9 cellular contexts compared by ENCODE assay signal in the genomic region with DNA sequence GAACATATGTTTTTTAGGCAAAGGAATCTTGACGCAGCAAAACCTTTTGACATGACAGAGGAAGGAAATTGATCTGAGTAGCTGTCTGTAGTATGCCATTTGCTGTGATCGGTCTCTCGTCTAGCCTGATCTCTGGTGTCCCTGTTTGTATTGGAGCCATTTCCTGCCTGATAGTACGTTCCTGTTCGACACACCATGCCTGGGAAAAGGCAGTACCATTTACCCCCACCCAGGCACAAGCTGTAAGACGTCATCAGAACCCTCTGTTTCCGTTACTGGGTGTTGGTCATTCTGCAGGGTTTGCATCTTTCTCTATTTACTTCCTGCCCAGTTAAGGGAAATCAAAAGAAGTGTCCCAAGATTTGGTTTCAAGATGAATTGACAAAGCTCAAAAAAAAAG.
DNase-seq lines count a peak whose midpoint lies in the region; ATAC-seq and TF ChIP-seq lines count a peak whose summit lies in the region.
"Had no signal": no experiment of that assay in that cellular context is flagged by ENCODE, and none has a peak within 500 bp of the region (broad histone marks: within the 10 kb centered on the region; RNA-seq: fewer than 3 reads in every experiment).

No MANE protein-coding gene starts in this region.

- H3K4me1 Mint-ChIP-seq in activated CD8-positive, alpha-beta memory T cell treated with anti-CD3 and anti-CD28 coated beads, Interleukin-2, amount 10 ng/mL, durations not matched to agents 7 days and 5 days = peaks cover 29% of the 10 kb centered on the region
- H3K4me1 Mint-ChIP-seq in central memory CD8-positive, alpha-beta T cell = peaks cover 25% of the 10 kb centered on the region

- no peaks in the 10 kb centered on the region for H3K9me3 Mint-ChIP-seq in activated CD8-positive, alpha-beta memory T cell treated with anti-CD3 and anti-CD28 coated beads, Interleukin-2, amount 10 ng/mL, durations not matched to agents 7 days and 5 days (ENCODE audit: low read depth)
- no peaks in the 10 kb centered on the region for H3K9me3 Mint-ChIP-seq in central memory CD8-positive, alpha-beta T cell

- peaks cover 2% of the 10 kb centered on the region for H3K27me3 Mint-ChIP-seq in activated CD8-positive, alpha-beta memory T cell treated with anti-CD3 and anti-CD28 coated beads, Interleukin-2, amount 10 ng/mL, durations not matched to agents 7 days and 5 days
- H3K27me3 Mint-ChIP-seq in central memory CD8-positive, alpha-beta T cell = no peaks in the 10 kb centered on the region

- DNase-seq in activated CD8-positive, alpha-beta memory T cell treated with anti-CD3 and anti-CD28 coated beads, Interleukin-2, amount 10 ng/mL, durations not matched to agents 7 days and 5 days = peak; percentile 64
- DNase-seq in activated CD8-positive, alpha-beta memory T cell treated with anti-CD3 and anti-CD28 coated beads, Interleukin-2, amount 50 U/mL, for 48 hours = no peak
- DNase-seq in central memory CD8-positive, alpha-beta T cell (ENCODE audit: low spot score in 2 of 2) = no peak
- DNase-seq in medulla oblongata (ENCODE audit: extremely low spot score) = peak; percentile 60
- no peak for DNase-seq in thoracic aorta (ENCODE audit: low spot score)
- no peak for DNase-seq in DMS53 (lab: John Stamatoyannopoulos, UW)
- DNase-seq in NOMO-1 treated with DMSO at 0.1 percent for 48 hours (lab: John Stamatoyannopoulos, UW; ENCODE audit: unreplicated experiment) = no peak
- DNase-seq in NCI-H2196 treated with DMSO at 0.1 percent for 48 hours (lab: John Stamatoyannopoulos, UW; ENCODE audit: unreplicated experiment) = no peak
- DNase-seq: occipital lobe had no signal

- TF ChIP-seq CTCF in thoracic aorta (IDR thresholded peaks at IDR 0.05) = no peak

- CTCF ChIA-PET in activated CD8-positive, alpha-beta memory T cell treated with anti-CD3 and anti-CD28 coated beads, Interleukin-2, amount 10 ng/mL, durations not matched to agents 7 days and 5 days (lab: Charles Lee) = interaction anchor here (1.1 to 1.4 kb wide), 5 partner anchors 9 to 168 kb away, joined by 4 to 8 read pairs (median 5); no protein-coding TSS in a partner anchor

- peak overlapping the region in 1 of 2 donors; percentile 5 for H3K27ac ChIP-seq in thoracic aorta

- no peaks in the 10 kb centered on the region for H3K27me3 ChIP-seq in thoracic aorta (replicated peaks; ENCODE audit: insufficient read depth)

- no peaks in the 10 kb centered on the region for H3K9me3 ChIP-seq in thoracic aorta

- H3K4me3 ChIP-seq in thoracic aorta = peak overlapping the region; percentile 5

- ATAC-seq in activated CD8-positive, alpha-beta memory T cell treated with anti-CD3 and anti-CD28 coated beads, Interleukin-2, amount 10 ng/mL, durations not matched to agents 7 days and 5 days = peak; percentile 85
- ATAC-seq in central memory CD8-positive, alpha-beta T cell (replicated peaks; ENCODE audit: extremely low read depth, poor library complexity, severe bottlenecking) = no peak
- no peak for ATAC-seq in thoracic aorta (ENCODE audit: insufficient number of reproducible peaks, low FRiP score, low read depth)

- peaks cover 7% of the 10 kb centered on the region for H3K36me3 Mint-ChIP-seq in activated CD8-positive, alpha-beta memory T cell treated with anti-CD3 and anti-CD28 coated beads, Interleukin-2, amount 10 ng/mL, durations not matched to agents 7 days and 5 days
- H3K36me3 Mint-ChIP-seq in central memory CD8-positive, alpha-beta T cell (ENCODE audit: insufficient read depth) = peaks cover 2% of the 10 kb centered on the region

- peak overlapping the region; percentile 30 for H3K4me3 Mint-ChIP-seq in activated CD8-positive, alpha-beta memory T cell treated with anti-CD3 and anti-CD28 coated beads, Interleukin-2, amount 10 ng/mL, durations not matched to agents 7 days and 5 days
- peak overlapping the region; percentile 62 for H3K4me3 Mint-ChIP-seq in central memory CD8-positive, alpha-beta T cell

- peak overlapping the region; percentile 79 for H3K27ac Mint-ChIP-seq in activated CD8-positive, alpha-beta memory T cell treated with anti-CD3 and anti-CD28 coated beads, Interleukin-2, amount 10 ng/mL, durations not matched to agents 7 days and 5 days
- H3K27ac Mint-ChIP-seq in central memory CD8-positive, alpha-beta T cell (ENCODE audit: low read depth) = no peak overlapping the region

- no peaks in the 10 kb centered on the region for H3K36me3 ChIP-seq in thoracic aorta

- H3K4me1 ChIP-seq in thoracic aorta (ENCODE audit: control insufficient read depth in 1 of 2, low read depth in 2 of 2) = no peaks in the 10 kb centered on the region

Comparison
In these comparisons a context has a peak if more than half of its experiments do, and no peak if none do; other contexts are left out.
1. DNase-seq: peak in activated CD8-positive, alpha-beta memory T cell treated with anti-CD3 and anti-CD28 coated beads, Interleukin-2, amount 10 ng/mL, durations not matched to agents 7 days and 5 days (single experiment) and medulla oblongata (single experiment); none in activated CD8-positive, alpha-beta memory T cell treated with anti-CD3 and anti-CD28 coated beads, Interleukin-2, amount 50 U/mL, for 48 hours (single experiment), central memory CD8-positive, alpha-beta T cell (0 of 2), thoracic aorta (single experiment), DMS53 (single experiment), NOMO-1 treated with DMSO at 0.1 percent for 48 hours (single experiment) and NCI-H2196 treated with DMSO at 0.1 percent for 48 hours (single experiment).